ENCODE assay signal across 24 cellular contexts in the genomic region with DNA sequence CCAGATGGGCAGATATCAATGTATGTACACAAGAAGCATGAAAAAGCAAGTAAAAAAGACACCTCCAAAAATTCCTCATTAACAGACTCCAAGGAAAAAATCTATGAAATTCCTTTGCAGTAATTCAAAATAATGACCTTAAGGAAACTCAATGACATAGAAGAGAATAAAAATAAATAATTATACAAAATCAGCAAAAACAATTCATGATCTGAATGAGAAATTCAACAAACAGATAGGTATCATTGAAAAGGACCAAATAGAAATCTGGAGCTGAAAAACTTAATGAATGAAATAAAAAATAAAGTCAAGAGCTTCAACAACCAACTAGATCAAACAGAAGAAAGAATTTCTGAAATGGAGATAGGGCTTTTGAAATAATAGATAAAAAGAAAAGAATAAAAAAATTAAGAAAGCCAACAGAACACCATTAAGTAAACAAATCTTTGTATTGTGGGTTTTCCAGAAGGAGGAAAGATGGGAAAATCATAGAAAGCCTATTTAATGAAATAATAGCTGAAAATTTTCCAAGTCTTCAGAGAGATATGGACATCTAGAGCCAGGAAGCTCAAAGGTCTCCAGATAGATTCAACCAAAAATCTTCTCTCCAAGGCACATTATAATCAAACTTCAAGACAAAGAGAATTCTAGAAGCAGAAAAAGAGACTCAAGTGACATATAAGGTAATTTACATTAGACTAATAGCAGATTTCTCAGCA.
"Had no signal": no experiment of that assay in that cellular context is flagged by ENCODE, and none has a peak within 500 bp of the region (broad histone marks: within the 10 kb centered on the region; RNA-seq: fewer than 3 reads in every experiment).

No MANE protein-coding gene starts in this region.

- ATAC-seq: foreskin keratinocyte; left ventricle myocardium superior; natural killer cell treated with Interleukin-12 subunit alpha and Interleukin-12 subunit beta and Interleukin-15 and Interleukin-18, amount 100 ng/mL, for 72 hours; pancreas; right cardiac atrium had no signal

- DNase-seq: dermis blood vessel endothelial cell; erythroblast; foreskin keratinocyte; kidney; left colon; left ventricle myocardium superior; mesenchymal stem cell; midbrain; nucleus accumbens; pancreas; right cardiac atrium; small intestine; stimulated activated CD4-positive, alpha-beta T cell treated with anti-CD3 and anti-CD28 coated beads, Interleukin-12 subunit alpha, Interleukin-12 subunit beta, amount 100 ng/mL, for 4 hours; stimulated activated naive CD4-positive, alpha-beta T cell; stomach; substantia nigra had no signal

- H3K27me3 Mint-ChIP-seq: natural killer cell treated with Interleukin-12 subunit alpha and Interleukin-12 subunit beta and Interleukin-15 and Interleukin-18, amount 100 ng/mL, for 72 hours had no signal

- H3K4me2 ChIP-seq: hepatocyte, neural progenitor cell had no signal

- H3K36me3 Mint-ChIP-seq: neural progenitor cell, type B pancreatic cell had no signal

- H2AFZ ChIP-seq: hepatocyte, neural progenitor cell had no signal

- H3K4me1 ChIP-seq: foreskin keratinocyte, neural progenitor cell, pancreas, stomach had no signal

- H3K4me1 Mint-ChIP-seq: neural progenitor cell had no signal

- H3K79me2 ChIP-seq: hepatocyte had no signal

- H3K4me3 ChIP-seq: hepatocyte, lung, neural progenitor cell, pancreas, stomach had no signal

- H3K27me3 ChIP-seq: hepatocyte, neural progenitor cell, pancreas, stomach had no signal

- H3K27ac ChIP-seq: foreskin keratinocyte, hepatocyte, neural progenitor cell, pancreas, stomach had no signal

- FAIRE-seq: endothelial cell of umbilical vein, kidney, pancreas, small intestine, urothelium cell line had no signal

- H3K27ac Mint-ChIP-seq: natural killer cell treated with Interleukin-12 subunit alpha and Interleukin-12 subunit beta and Interleukin-15 and Interleukin-18, amount 100 ng/mL, for 72 hours; neural progenitor cell; progenitor cell of endocrine pancreas; type B pancreatic cell had no signal

- H3K4me3 Mint-ChIP-seq: natural killer cell treated with Interleukin-12 subunit alpha and Interleukin-12 subunit beta and Interleukin-15 and Interleukin-18, amount 100 ng/mL, for 72 hours; neural progenitor cell; type B pancreatic cell had no signal

- H3K36me3 ChIP-seq: neural progenitor cell, pancreas, stomach had no signal

- H3K9me3 ChIP-seq: pancreas had no signal

- H3K9ac ChIP-seq: neural progenitor cell had no signal
